ENCODE assay signal across 30 cellular contexts in genomic region chr10:33805831-33806230, GRCh38.
"Had no signal": no experiment of that assay in that cellular context is flagged by ENCODE, and none has a peak within 500 bp of the region (broad histone marks: within the 10 kb centered on the region; RNA-seq: fewer than 3 reads in every experiment).

No MANE protein-coding gene starts in this region.

- H3K4me3 ChIP-seq: ascending aorta, cardiac muscle cell had no signal

- H3K9me3 ChIP-seq: ascending aorta had no signal

- ATAC-seq: activated CD8-positive, alpha-beta T cell treated with anti-CD3 and anti-CD28 coated beads for 36 hours; activated naive CD4-positive, alpha-beta T cell treated with anti-CD3 and anti-CD28 coated beads, Interleukin-2, amount 50 U/mL, for 72 hours; activated T-cell treated with anti-CD3 and anti-CD28 coated beads, Interleukin-2, amount 50 U/mL, for 4 hours; activated T-cell treated with anti-CD3 and anti-CD28 coated beads, Interleukin-2, amount 50 U/mL, for 72 hours; activated T-helper 17 cell treated with anti-CD3 and anti-CD28 coated beads, Interleukin-2, amount 50 U/mL, for 72 hours had no signal

- H3K27me3 ChIP-seq: ascending aorta, cardiac muscle cell had no signal

- DNase-seq: activated B cell treated with CpG ODN at 0.5 μM for 24 hours; activated CD4-positive, alpha-beta memory T cell treated with anti-CD3 and anti-CD28 coated beads for 36 hours; activated CD4-positive, alpha-beta T cell treated with anti-CD3 and anti-CD28 coated beads for 4 hours; activated CD4-positive, alpha-beta T cell treated with anti-CD3 and anti-CD28 coated beads, Interleukin-2, amount 10 ng/mL, durations not matched to agents 24 days and 14 days; activated CD4-positive, alpha-beta T cell treated with anti-CD3 and anti-CD28 coated beads, Interleukin-2, amount 50 U/mL, for 1 hour; activated CD4-positive, alpha-beta T cell treated with anti-CD3 and anti-CD28 coated beads, Interleukin-2, amount 50 U/mL, for 4 hours; activated CD4-positive, CD25-positive, alpha-beta regulatory T cell treated with anti-CD3 and anti-CD28 coated beads, Interleukin-2, amount 50 U/mL, for 72 hours; activated CD8-positive, alpha-beta memory T cell treated with anti-CD3 and anti-CD28 coated beads, Interleukin-2, amount 50 U/mL, for 4 hours; activated CD8-positive, alpha-beta T cell treated with anti-CD3 and anti-CD28 coated beads for 36 hours; activated effector memory CD4-positive, alpha-beta T cell treated with anti-CD3 and anti-CD28 coated beads, Interleukin-2, amount 50 U/mL, for 16 hours; activated gamma-delta T cell treated with Interleukin-2 at 50 U/mL for 16 hours; activated naive CD4-positive, alpha-beta T cell; activated naive CD4-positive, alpha-beta T cell treated with anti-CD3 and anti-CD28 coated beads for 36 hours; activated naive CD4-positive, alpha-beta T cell treated with anti-CD3 and anti-CD28 coated beads, Interleukin-2, amount 50 U/mL, for 16 hours; activated naive CD8-positive, alpha-beta T cell treated with anti-CD3 and anti-CD28 coated beads for 36 hours; activated T-cell treated with anti-CD3 and anti-CD28 coated beads for 4 hours; activated T-cell treated with anti-CD3 and anti-CD28 coated beads, Interleukin-2, amount 50 U/mL, for 1 hour; activated T-cell treated with anti-CD3 and anti-CD28 coated beads, Interleukin-2, amount 50 U/mL, for 4 hours; activated T-cell treated with anti-CD3 and anti-CD28 coated beads, Interleukin-2, amount 50 U/mL, for 72 hours; amygdala; anterior cingulate cortex; caudate nucleus; T-helper 1 cell; T-helper 2 cell; T-helper 9 cell had no signal

- H3K4me1 ChIP-seq: ascending aorta had no signal

- H3K27ac ChIP-seq: ascending aorta, cardiac muscle cell, VCaP had no signal

- H3K36me3 ChIP-seq: ascending aorta, cardiac muscle cell had no signal
